Comparison of ENCODE assay signal across 13 cellular contexts in genomic region chr6:133099573-133099972, GRCh38.
A peak's percentile ranks its signal among the peaks of the same experiment; 100 is the strongest.
DNase-seq lines count a peak whose midpoint lies in the region; ATAC-seq and TF ChIP-seq lines count a peak whose summit lies in the region.
"Had no signal": no experiment of that assay in that cellular context is flagged by ENCODE, and none has a peak within 500 bp of the region (broad histone marks: within the 10 kb centered on the region; RNA-seq: fewer than 3 reads in every experiment).

No MANE protein-coding gene starts in this region.

- no peak for ATAC-seq in HG03565 (IDR thresholded peaks at IDR 0.05; ENCODE audit: unreplicated experiment)

- in situ Hi-C loops in brain microvascular endothelial cell (cut with HindIII; ENCODE audit: low pct_ligation_motif_present, low sequenced_read_pairs): no loop called here

- H3K27me3 ChIP-seq in HUES48 (ENCODE audit: control insufficient read depth, insufficient read depth, low read length): no peaks in the 10 kb centered on the region
- H3K27me3 ChIP-seq in brain microvascular endothelial cell (replicated peaks): no peaks in the 10 kb centered on the region
- H3K27me3 ChIP-seq in kidney epithelial cell (ENCODE audit: control insufficient read depth, insufficient read depth, low read length): no peaks in the 10 kb centered on the region
- H3K27me3 ChIP-seq: stomach had no signal

- no peak for TF ChIP-seq CTCF in brain microvascular endothelial cell (IDR thresholded peaks at IDR 0.05; ENCODE audit: low read depth, low read length, missing control alignments)
- no peak for TF ChIP-seq CTCF in kidney epithelial cell (IDR thresholded peaks at IDR 0.05; ENCODE audit: insufficient read depth, low read length, poor library complexity, severe bottlenecking)
- no peak for TF ChIP-seq CTCF in lower leg skin (IDR thresholded peaks at IDR 0.05)

- intact Hi-C loops in lower leg skin (cut with DNase I; ENCODE audit: low total_unique reads): no loop called here

- H3K27ac ChIP-seq in HUES48 (ENCODE audit: low read depth, low read length): peak overlapping the region; percentile 39
- H3K27ac ChIP-seq in brain microvascular endothelial cell: no peak overlapping the region
- H3K27ac ChIP-seq: stomach had no signal

- H3K36me3 ChIP-seq in HUES48 (ENCODE audit: control insufficient read depth, insufficient read depth, low read length): no peaks in the 10 kb centered on the region
- H3K36me3 ChIP-seq in brain microvascular endothelial cell (replicated peaks): no peaks in the 10 kb centered on the region
- H3K36me3 ChIP-seq in kidney epithelial cell (ENCODE audit: control insufficient read depth, insufficient read depth, low read length): no peaks in the 10 kb centered on the region
- H3K36me3 ChIP-seq: stomach had no signal

- no peak for TF ChIP-seq POLR2A in lower leg skin (IDR thresholded peaks at IDR 0.05)

- peaks cover 14% of the 10 kb centered on the region for H3K4me1 ChIP-seq in HUES48 (ENCODE audit: control insufficient read depth, insufficient read depth, low read length)
- H3K4me1 ChIP-seq: stomach had no signal

- DNase-seq in AG08396 (ENCODE audit: low spot score) (peak; percentile 26), brain microvascular endothelial cell (peak; percentile 66), kidney epithelial cell (ENCODE audit: low read depth) (peak; percentile 93), lower leg skin (ENCODE audit: low spot score in 2 of 2) (no peak), SIG-M5 treated with dmso at 0.1 percent for 504 hours (lab: John Stamatoyannopoulos, UW; ENCODE audit: unreplicated experiment) (no peak), NCI-H82 (lab: John Stamatoyannopoulos, UW) (no peak)
- DNase-seq: activated CD8-positive, alpha-beta memory T cell treated with anti-CD3 and anti-CD28 coated beads, Interleukin-2, amount 50 U/mL, for 4 hours; COR-L47; NCI-H69; stimulated activated CD4-positive, alpha-beta T cell treated with anti-CD3 and anti-CD28 coated beads, Interleukin-2, amount 100 ng/mL, for 24 hours; stomach had no signal

- no peak overlapping the region for H3K9ac ChIP-seq in HUES48 (ENCODE audit: low read depth, low read length)

- no peak overlapping the region for H3K4me3 ChIP-seq in HUES48 (ENCODE audit: low read depth, low read length)
- H3K4me3 ChIP-seq in brain microvascular endothelial cell (ENCODE audit: low read depth, low read length): no peak overlapping the region
- no peak overlapping the region for H3K4me3 ChIP-seq in kidney epithelial cell (ENCODE audit: low read depth, low read length)
- no peak overlapping the region for H3K4me3 ChIP-seq in lower leg skin (ENCODE audit: low read depth, poor library complexity, severe bottlenecking)
- H3K4me3 ChIP-seq: stomach had no signal

- H3K9me3 ChIP-seq in HUES48 (ENCODE audit: control insufficient read depth, insufficient read depth, low read length): no peaks in the 10 kb centered on the region
- H3K9me3 ChIP-seq: stomach had no signal

Comparison
In these comparisons a context has a peak if more than half of its experiments do, and no peak if none do; other contexts are left out.
1. DNase-seq: peak in AG08396 (single experiment), brain microvascular endothelial cell (single experiment) and kidney epithelial cell (single experiment); none in lower leg skin (0 of 2), SIG-M5 treated with dmso at 0.1 percent for 504 hours (single experiment) and NCI-H82 (single experiment).